ENCODE assay signal across 10 cellular contexts in the genomic region with DNA sequence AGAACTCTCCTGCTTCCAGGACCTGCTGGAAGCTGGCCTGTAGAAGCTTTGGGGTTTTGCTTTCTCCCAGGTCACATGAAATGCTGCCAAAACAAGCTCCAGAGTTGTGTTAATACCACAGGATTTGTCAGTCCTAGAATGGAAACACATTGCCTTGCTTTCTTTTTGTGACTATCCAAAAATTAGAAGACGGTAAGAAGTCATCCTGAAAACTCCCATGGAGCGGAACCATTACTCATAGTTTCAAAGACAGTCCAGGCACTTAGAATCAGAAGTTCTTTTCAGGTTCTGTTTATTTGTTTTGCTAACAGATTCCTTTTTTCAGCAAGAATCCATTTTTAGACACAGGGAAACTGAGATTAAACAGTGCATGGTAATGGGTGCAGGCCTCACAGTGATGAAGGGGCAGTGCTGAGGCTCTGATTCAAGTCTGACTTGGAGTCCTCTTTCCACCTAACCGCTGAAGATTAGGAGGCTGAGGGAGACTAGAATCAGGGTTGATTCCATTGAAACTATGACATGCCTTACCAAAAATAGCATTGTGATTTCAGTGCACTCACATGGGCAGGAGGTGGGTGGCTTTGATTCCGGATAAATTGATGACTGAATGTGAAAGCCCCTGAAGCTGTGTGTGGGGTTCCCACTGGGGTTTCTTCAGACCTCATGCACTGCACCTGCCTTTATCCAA.
DNase-seq lines count a peak whose midpoint lies in the region; ATAC-seq and TF ChIP-seq lines count a peak whose summit lies in the region.
"Had no signal": no experiment of that assay in that cellular context is flagged by ENCODE, and none has a peak within 500 bp of the region (broad histone marks: within the 10 kb centered on the region; RNA-seq: fewer than 3 reads in every experiment).

No MANE protein-coding gene starts in this region.

- H3K27me3 Mint-ChIP-seq in activated CD8-positive, alpha-beta T cell treated with anti-CD3 and anti-CD28 coated beads for 36 hours, result peaks cover 16% of the 10 kb centered on the region
- H3K27me3 Mint-ChIP-seq in activated CD8-positive, alpha-beta T cell treated with anti-CD3 and anti-CD28 coated beads, Interleukin-2, amount 10 ng/mL, durations not matched to agents 7 days and 5 days (ENCODE audit: low read depth), result peaks cover 13% of the 10 kb centered on the region

- H4K8ac ChIP-seq in IMR-90 (ENCODE audit: low read depth in 2 of 2, low read length in 2 of 2), result peak overlapping the region in 1 of 2 experiments; percentile 8; a peak in 1 of 4 replicates

- H2BK20ac ChIP-seq in IMR-90 (ENCODE audit: low read depth, low read length), result no peak overlapping the region

- H3K9me3 Mint-ChIP-seq in activated CD8-positive, alpha-beta T cell treated with anti-CD3 and anti-CD28 coated beads for 36 hours, result no peaks in the 10 kb centered on the region
- no peaks in the 10 kb centered on the region for H3K9me3 Mint-ChIP-seq in activated CD8-positive, alpha-beta T cell treated with anti-CD3 and anti-CD28 coated beads, Interleukin-2, amount 10 ng/mL, durations not matched to agents 7 days and 5 days (ENCODE audit: insufficient read depth)

- no CpG with 5 or more reads among the region's 4 CpGs for WGBS in IMR-90 (ENCODE audit: extremely low coverage in 2 of 2, insufficient read length in 1 of 2), 2 experiments

- 0 out of 2 replicates have a peak overlapping the region, but pooled peaks have one; percentile 14 for H3K23ac ChIP-seq in IMR-90 (ENCODE audit: low read depth, low read length)

- no peak for TF ChIP-seq RAD21 in IMR-90 (IDR thresholded peaks at IDR 0.05; ENCODE audit: low read length)

- no TSS peak for BruUV-seq in IMR-90 (replicated peaks; lab: Mats Ljungman, UMichigan)

- no peak overlapping the region; the same call in 2 of the 3 replicates for H2BK15ac ChIP-seq in IMR-90 (ENCODE audit: low read depth, low read length)

- dilution Hi-C loops in IMR-90 (cut with HindIII; ENCODE audit: low sequenced_read_pairs, unreplicated experiment), result no loop called here

- H3K9ac ChIP-seq in IMR-90 (ENCODE audit: low read depth, low read length), result no peak overlapping the region

- peak overlapping the region; percentile 18; the same call in 1 of the 2 replicates for H3K4me2 ChIP-seq in IMR-90 (ENCODE audit: low read depth, low read length)

- peak overlapping the region; percentile 33; the same call in 1 of the 2 replicates for H3K4ac ChIP-seq in IMR-90 (ENCODE audit: low read depth, low read length)

- no peak overlapping the region for H2AK9ac ChIP-seq in IMR-90 (replicated peaks; ENCODE audit: low read depth, low read length, poor library complexity)

- H3K27ac Mint-ChIP-seq in activated CD8-positive, alpha-beta T cell treated with anti-CD3 and anti-CD28 coated beads for 36 hours, result no peak overlapping the region
- H3K27ac Mint-ChIP-seq in activated CD8-positive, alpha-beta T cell treated with anti-CD3 and anti-CD28 coated beads, Interleukin-2, amount 10 ng/mL, durations not matched to agents 7 days and 5 days, result no peak overlapping the region
- H3K27ac Mint-ChIP-seq: CD4-positive, CD25-positive, alpha-beta regulatory T cell had no signal

- no peak overlapping the region for H3K4me3 Mint-ChIP-seq in activated CD8-positive, alpha-beta T cell treated with anti-CD3 and anti-CD28 coated beads for 36 hours
- no peak overlapping the region for H3K4me3 Mint-ChIP-seq in activated CD8-positive, alpha-beta T cell treated with anti-CD3 and anti-CD28 coated beads, Interleukin-2, amount 10 ng/mL, durations not matched to agents 7 days and 5 days
- H3K4me3 Mint-ChIP-seq: CD4-positive, CD25-positive, alpha-beta regulatory T cell had no signal

- H3K9me3 ChIP-seq in IMR-90 (ENCODE audit: control insufficient read depth, insufficient read depth, low read length), result no peaks in the 10 kb centered on the region

- H3K4me1 ChIP-seq in IMR-90 (ENCODE audit: control insufficient read depth, insufficient read depth, low read length), result peaks cover 17% of the 10 kb centered on the region

- peak overlapping the region; percentile 16 for H2BK5ac ChIP-seq in IMR-90 (ENCODE audit: low read depth, low read length, poor library complexity, severe bottlenecking)

- H3K27me3 ChIP-seq in IMR-90 (ENCODE audit: control insufficient read depth, insufficient read depth, low read length), result no peaks in the 10 kb centered on the region

- H3K14ac ChIP-seq in IMR-90 (replicated peaks; ENCODE audit: low read depth, low read length), result peak overlapping the region; percentile 44; the same call in 1 of the 2 replicates

- H4K91ac ChIP-seq in IMR-90 (ENCODE audit: insufficient read depth, low read depth, low read length), result no peak overlapping the region

- H3K18ac ChIP-seq in IMR-90 (ENCODE audit: low read depth, low read length), result no peak overlapping the region

- H3K79me1 ChIP-seq in IMR-90 (ENCODE audit: low read depth in 1 of 2, low read length in 2 of 2), result peaks cover 16 to 85% of the 10 kb centered on the region in 2 experiments

- peak; percentile 38 for DNase-seq in activated CD8-positive, alpha-beta T cell treated with anti-CD3 and anti-CD28 coated beads for 36 hours
- no peak for DNase-seq in activated CD8-positive, alpha-beta T cell treated with anti-CD3 and anti-CD28 coated beads, Interleukin-2, amount 10 ng/mL, durations not matched to agents 7 days and 5 days
- DNase-seq in IMR-90 (peak; percentile 67), left cardiac atrium (no peak), stromal cell of bone marrow (ENCODE audit: low read depth) (peak; percentile 62), HEK293T (ENCODE audit: extremely low spot score) (no peak), SW 1271 (lab: John Stamatoyannopoulos, UW) (no peak)
- DNase-seq: CD4-positive, CD25-positive, alpha-beta regulatory T cell had no signal

- no peak overlapping the region for H4K5ac ChIP-seq in IMR-90 (ENCODE audit: low read depth, low read length)

- H2AK5ac ChIP-seq in IMR-90 (ENCODE audit: low read depth, low read length), result no peak overlapping the region

- H3K36me3 ChIP-seq in IMR-90 (ENCODE audit: control insufficient read depth, insufficient read depth, low read length), result peaks cover 21% of the 10 kb centered on the region

- H3K9me1 ChIP-seq in IMR-90 (ENCODE audit: insufficient read depth, low read length), result peaks cover 39% of the 10 kb centered on the region

- peaks cover 45% of the 10 kb centered on the region; the same call in 1 of the 2 replicates for H4K20me1 ChIP-seq in IMR-90 (ENCODE audit: insufficient read depth, low read length)

- H2AFZ ChIP-seq in IMR-90 (replicated peaks; ENCODE audit: low read length, poor library complexity), result no peak overlapping the region

- peak; percentile 74 for ATAC-seq in activated CD8-positive, alpha-beta T cell treated with anti-CD3 and anti-CD28 coated beads for 36 hours
- ATAC-seq in activated CD8-positive, alpha-beta T cell treated with anti-CD3 and anti-CD28 coated beads, Interleukin-2, amount 10 ng/mL, durations not matched to agents 7 days and 5 days, result no peak
- ATAC-seq in IMR-90 (ENCODE audit: low read depth) (0 out of 2 replicates have a peak, but pooled peaks have one; percentile 28), left cardiac atrium (peak; percentile 64 to 68), GM21423 (IDR thresholded peaks at IDR 0.05; ENCODE audit: unreplicated experiment) (no peak)

- H3K4me3 ChIP-seq in IMR-90 (ENCODE audit: insufficient read depth, low read depth, low read length), result no peak overlapping the region

- no peak for TF ChIP-seq CTCF in activated CD8-positive, alpha-beta T cell treated with anti-CD3 and anti-CD28 coated beads for 36 hours (IDR thresholded peaks at IDR 0.05)
- no peak for TF ChIP-seq CTCF in IMR-90 (conservative IDR thresholded peaks at IDR 0.05; ENCODE audit: low read depth, low read length)

- H3K56ac ChIP-seq in IMR-90 (ENCODE audit: extremely low read depth, insufficient read depth, low read length), result no peak overlapping the region

- POLR2A ChIA-PET in activated CD8-positive, alpha-beta T cell treated with anti-CD3 and anti-CD28 coated beads for 36 hours (lab: Charles Lee), result no interaction called here
- POLR2A ChIA-PET in activated CD8-positive, alpha-beta T cell treated with anti-CD3 and anti-CD28 coated beads, Interleukin-2, amount 10 ng/mL, durations not matched to agents 7 days and 5 days (lab: Charles Lee), result interaction anchor here (0.7 kb wide), 1 partner anchor 28 kb away, joined by 3 read pairs; no protein-coding TSS in a partner anchor
- POLR2A ChIA-PET in IMR-90 (lab: Charles Lee; ENCODE audit: unreplicated experiment), result interaction anchor here (1.5 kb wide), 1 partner anchor 55 kb away, joined by 3 read pairs; no protein-coding TSS in a partner anchor
- POLR2A ChIA-PET in HEK293T (lab: Yijun Ruan, JAX), result no interaction called here

- no peak overlapping the region for H2BK120ac ChIP-seq in IMR-90 (ENCODE audit: low read depth, low read length)

- CTCF ChIA-PET in activated CD8-positive, alpha-beta T cell treated with anti-CD3 and anti-CD28 coated beads for 36 hours (lab: Charles Lee), result interaction anchor here (1.0 kb wide), 1 partner anchor 8 kb away, joined by 3 read pairs; no protein-coding TSS in a partner anchor
- CTCF ChIA-PET in activated CD8-positive, alpha-beta T cell treated with anti-CD3 and anti-CD28 coated beads, Interleukin-2, amount 10 ng/mL, durations not matched to agents 7 days and 5 days (lab: Charles Lee), result no interaction called here
- CTCF ChIA-PET in IMR-90 (lab: Yijun Ruan, JAX), result no interaction called here
- CTCF ChIA-PET in HEK293T (lab: Yijun Ruan, JAX), result no interaction called here

- peak overlapping the region; percentile 2; the same call in 1 of the 2 replicates for H3K27ac ChIP-seq in IMR-90 (ENCODE audit: insufficient read depth, low read length)
- H3K27ac ChIP-seq: epithelial cell of prostate had no signal

- H3K4me1 Mint-ChIP-seq in activated CD8-positive, alpha-beta T cell treated with anti-CD3 and anti-CD28 coated beads for 36 hours (ENCODE audit: low read depth), result peaks cover 8% of the 10 kb centered on the region
- H3K4me1 Mint-ChIP-seq in activated CD8-positive, alpha-beta T cell treated with anti-CD3 and anti-CD28 coated beads, Interleukin-2, amount 10 ng/mL, durations not matched to agents 7 days and 5 days (ENCODE audit: low read depth), result no peaks in the 10 kb centered on the region
- H3K4me1 Mint-ChIP-seq: CD4-positive, CD25-positive, alpha-beta regulatory T cell had no signal

- intact Hi-C loops in activated CD8-positive, alpha-beta T cell treated with anti-CD3 and anti-CD28 coated beads for 36 hours (cut with micrococcal nuclease), result no loop called here
- intact Hi-C loops in IMR-90 (cut with micrococcal nuclease) (no loop called here), left cardiac atrium (cut with DNase I) (no loop called here)

- in situ Hi-C loops in IMR-90 (cut with MboI; ENCODE audit: low sequenced_read_pairs), result no loop called here

- no peak for TF ChIP-seq POLR2A in IMR-90 (IDR thresholded peaks at IDR 0.05; ENCODE audit: low read depth, low read length)

- H3K36me3 Mint-ChIP-seq in activated CD8-positive, alpha-beta T cell treated with anti-CD3 and anti-CD28 coated beads for 36 hours (ENCODE audit: low read depth), result no peaks in the 10 kb centered on the region
- H3K36me3 Mint-ChIP-seq in activated CD8-positive, alpha-beta T cell treated with anti-CD3 and anti-CD28 coated beads, Interleukin-2, amount 10 ng/mL, durations not matched to agents 7 days and 5 days (ENCODE audit: low read depth), result no peaks in the 10 kb centered on the region
- H3K36me3 Mint-ChIP-seq: CD4-positive, CD25-positive, alpha-beta regulatory T cell had no signal

TF ChIP-seq in HEK293T, 16 proteins besides CTCF, POLR2A, EP300 and RAD21 (continues in another document):
- no peak for TF ChIP-seq ARNT (IDR thresholded peaks at IDR 0.05)

Comparison
In these comparisons a context has a peak if more than half of its experiments do, and no peak if none do; other contexts are left out.
1. ATAC-seq: peak in activated CD8-positive, alpha-beta T cell treated with anti-CD3 and anti-CD28 coated beads for 36 hours (single experiment), IMR-90 (single experiment) and left cardiac atrium (2 of 2); none in activated CD8-positive, alpha-beta T cell treated with anti-CD3 and anti-CD28 coated beads, Interleukin-2, amount 10 ng/mL, durations not matched to agents 7 days and 5 days (single experiment) and GM21423 (single experiment).
2. DNase-seq: peak in activated CD8-positive, alpha-beta T cell treated with anti-CD3 and anti-CD28 coated beads for 36 hours (single experiment), IMR-90 (single experiment) and stromal cell of bone marrow (single experiment); none in activated CD8-positive, alpha-beta T cell treated with anti-CD3 and anti-CD28 coated beads, Interleukin-2, amount 10 ng/mL, durations not matched to agents 7 days and 5 days (single experiment), left cardiac atrium (single experiment), HEK293T (single experiment) and SW 1271 (0 of 2).
3. POLR2A ChIA-PET loops: an anchor here in activated CD8-positive, alpha-beta T cell treated with anti-CD3 and anti-CD28 coated beads, Interleukin-2, amount 10 ng/mL, durations not matched to agents 7 days and 5 days (0.7 kb wide) and IMR-90 (1.5 kb wide); none called in activated CD8-positive, alpha-beta T cell treated with anti-CD3 and anti-CD28 coated beads for 36 hours and HEK293T.